9 cellular contexts compared by ENCODE assay signal in genomic region chr2:122191331-122191730, GRCh38.
DNase-seq lines count a peak whose midpoint lies in the region; ATAC-seq, FAIRE-seq and TF ChIP-seq lines count a peak whose summit lies in the region.
"Had no signal": no experiment of that assay in that cellular context is flagged by ENCODE, and none has a peak within 500 bp of the region (broad histone marks: within the 10 kb centered on the region; RNA-seq: fewer than 3 reads in every experiment).

No MANE protein-coding gene starts in this region.

- FAIRE-seq in bronchial epithelial cell (lab: Jason Lieb, UNC) (no peak), pancreas (lab: Jason Lieb, UNC) (no peak)
- FAIRE-seq: colon had no signal

- H3K27ac ChIP-seq in pancreas: no peak overlapping the region

- WGBS in pancreas, 2 donors: 27 to 31% methylated on average over 5 of the region's 5 CpGs

- peak; percentile 90 for ATAC-seq in GM18868 (IDR thresholded peaks at IDR 0.05; ENCODE audit: unreplicated experiment)
- ATAC-seq in pancreas: peak in 3 of 4 donors; percentile 65 to 74 (median 72)
- ATAC-seq in GM21529 (IDR thresholded peaks at IDR 0.05; ENCODE audit: unreplicated experiment): no peak

- intact Hi-C loops in pancreas (cut with DNase I): no loop called here

- H3K27me3 ChIP-seq in bronchial epithelial cell (ENCODE audit: control insufficient read depth, insufficient read depth, low read length) (no peaks in the 10 kb centered on the region), pancreas (no peaks in the 10 kb centered on the region)

- TF ChIP-seq CTCF in NB4 (IDR thresholded peaks at IDR 0.05; ENCODE audit: low read depth, low read length) (peak; percentile 82), bronchial epithelial cell (IDR thresholded peaks at IDR 0.05; ENCODE audit: insufficient read depth, low read length, severe bottlenecking) (peak; percentile 63), pancreas (IDR thresholded peaks at IDR 0.05) (peak in 1 of 4 donors; percentile 18)

- DNase-seq in AG20443 (ENCODE audit: low spot score): peak; percentile 59
- DNase-seq in NB4 (ENCODE audit: low read depth): peak; percentile 51
- peak; percentile 30 for DNase-seq in bronchial epithelial cell (ENCODE audit: low read depth)
- DNase-seq in pancreas: peak in 2 of 6 donors; percentile 4 to 28
- DNase-seq in activated CD4-positive, alpha-beta T cell treated with anti-CD3 and anti-CD28 coated beads for 1 hour: no peak
- no peak for DNase-seq in activated CD8-positive, alpha-beta memory T cell treated with anti-CD3 and anti-CD28 coated beads for 24 hours

- TF ChIP-seq POLR2A in NB4 (IDR thresholded peaks at IDR 0.05; ENCODE audit: extremely low read depth, insufficient read length): no peak

- H3K9me3 ChIP-seq in pancreas: no peaks in the 10 kb centered on the region

- H3K36me3 ChIP-seq in bronchial epithelial cell (ENCODE audit: control insufficient read depth, insufficient read depth, low read length): no peaks in the 10 kb centered on the region
- H3K36me3 ChIP-seq in pancreas: no peaks in the 10 kb centered on the region

- H3K4me1 ChIP-seq in pancreas: no peaks in the 10 kb centered on the region

- H3K4me3 ChIP-seq in NB4 (ENCODE audit: low read depth, low read length): no peak overlapping the region
- H3K4me3 ChIP-seq in bronchial epithelial cell (ENCODE audit: low read depth, low read length): no peak overlapping the region
- no peak overlapping the region for H3K4me3 ChIP-seq in pancreas

Comparison
In these comparisons a context has a peak if more than half of its experiments do, and no peak if none do; other contexts are left out.
1. DNase-seq: peak in AG20443 (single experiment), NB4 (single experiment) and bronchial epithelial cell (single experiment); none in activated CD4-positive, alpha-beta T cell treated with anti-CD3 and anti-CD28 coated beads for 1 hour (single experiment) and activated CD8-positive, alpha-beta memory T cell treated with anti-CD3 and anti-CD28 coated beads for 24 hours (single experiment).